16 cellular contexts compared by ENCODE assay signal in the genomic region with DNA sequence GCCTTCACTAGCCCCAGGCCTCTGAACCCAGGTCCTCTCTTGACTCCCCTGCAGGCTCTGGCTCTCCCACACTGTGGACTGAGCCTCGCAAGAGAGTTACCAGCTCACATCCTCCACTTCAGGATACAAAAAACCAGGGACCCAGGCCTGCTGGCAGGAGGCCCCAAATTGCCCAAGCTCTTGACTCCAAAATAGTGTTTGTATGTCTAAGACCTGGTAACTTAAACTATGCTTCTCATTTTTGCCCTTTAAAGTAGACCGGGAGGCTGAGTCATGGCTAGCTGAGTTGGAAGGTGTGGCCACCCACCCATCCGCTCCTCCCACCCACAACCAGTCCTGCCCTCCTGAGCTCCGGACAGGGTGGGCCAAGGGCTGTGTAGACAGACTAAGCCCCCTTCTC.
A peak's percentile ranks its signal among the peaks of the same experiment; 100 is the strongest.
DNase-seq lines count a peak whose midpoint lies in the region; ATAC-seq, FAIRE-seq and TF ChIP-seq lines count a peak whose summit lies in the region.
"Had no signal": no experiment of that assay in that cellular context is flagged by ENCODE, and none has a peak within 500 bp of the region (broad histone marks: within the 10 kb centered on the region; RNA-seq: fewer than 3 reads in every experiment).

No MANE protein-coding gene starts in this region.

- FAIRE-seq in HepG2 (lab: Jason Lieb, UNC) = no peak
- FAIRE-seq: TTC549 had no signal

- intact Hi-C loops in HepG2 (cut with micrococcal nuclease; ENCODE audit: unreplicated experiment) = no loop called here
- intact Hi-C loops in right lobe of liver (cut with DNase I) = no loop called here
- intact Hi-C loops in OCI-LY7 (cut with micrococcal nuclease; ENCODE audit: unreplicated experiment) = no loop called here

- CTCF ChIA-PET in HepG2 (lab: Yijun Ruan, JAX; ENCODE audit: low intra/inter-chr PET ratio, low total read pairs) (no interaction called here), OCI-LY7 (lab: Charles Lee; ENCODE audit: unreplicated experiment) (no interaction called here)

- no peak overlapping the region for H3K9ac ChIP-seq in HepG2 (ENCODE audit: insufficient read depth, low read depth, low read length)
- H3K9ac ChIP-seq: parathyroid adenoma had no signal

- POLR2A ChIA-PET in HepG2 (lab: Yijun Ruan, JAX) = interaction anchor here (0.6 kb wide), 1 partner anchor 74 kb away, joined by 3 read pairs; no protein-coding TSS in a partner anchor
- POLR2A ChIA-PET in OCI-LY7 (lab: Charles Lee) = interaction anchor here (0.6 kb wide), 1 partner anchor 523 kb away, joined by 3 read pairs; no protein-coding TSS in a partner anchor

- H3K9me3 ChIP-seq in HepG2 (ENCODE audit: low read length) (no peaks in the 10 kb centered on the region), right lobe of liver (no peaks in the 10 kb centered on the region), OCI-LY7 (ENCODE audit: low read length) (no peaks in the 10 kb centered on the region)
- H3K9me3 ChIP-seq: thoracic aorta had no signal

- no peak for DNase-seq in HepG2 (ENCODE audit: low spot score)
- no peak for DNase-seq in right lobe of liver
- peak; percentile 27 for DNase-seq in T1000 (lab: John Stamatoyannopoulos, UW)
- DNase-seq in fibroblast of the aortic adventitia (ENCODE audit: low read depth) = peak; percentile 74
- DNase-seq in NCI-H1105 treated with DMSO at 0.1 percent for 48 hours (lab: John Stamatoyannopoulos, UW) = no peak
- DNase-seq in OCI-LY7 (ENCODE audit: low spot score) = no peak
- no peak for DNase-seq in NCI-H2171 (lab: John Stamatoyannopoulos, UW)
- DNase-seq: activated naive CD4-positive, alpha-beta T cell treated with anti-CD3 and anti-CD28 coated beads, Interleukin-2, amount 10 ng/mL, durations not matched to agents 7 days and 5 days; DMS 273 treated with DMSO at 0.1 percent for 48 hours; NCI-H1694; SHP77; stimulated activated CD4-positive, alpha-beta T cell treated with anti-CD3 and anti-CD28 coated beads, Interleukin-15, amount 100 ng/mL, for 24 hours had no signal

- ATAC-seq in HepG2 (peak; percentile 41), right lobe of liver (no peak), GM18870 (IDR thresholded peaks at IDR 0.05; ENCODE audit: unreplicated experiment) (no peak)

- TF ChIP-seq EP300 in HepG2 (IDR thresholded peaks at IDR 0.05; ENCODE audit: low read depth in 2 of 2, low read length in 2 of 2) (no peak), HepG2 (CRISPR knock-in tag; IDR thresholded peaks at IDR 0.05; ENCODE audit: borderline replicate concordance) (no peak)

- H2AFZ ChIP-seq in HepG2 (ENCODE audit: low read length) (no peak overlapping the region), OCI-LY7 (ENCODE audit: low read length) (no peak overlapping the region)
- H2AFZ ChIP-seq: parathyroid adenoma had no signal

- H3K4me3 ChIP-seq in HepG2 (replicated peaks in 1 of 3; ENCODE audit: insufficient read depth in 1 of 3, low read depth in 2 of 3, low read length in 3 of 3) (no peak overlapping the region), right lobe of liver (no peak overlapping the region), fibroblast of the aortic adventitia (ENCODE audit: low read depth, low read length) (no peak overlapping the region), OCI-LY7 (ENCODE audit: low read depth, low read length, poor library complexity, severe bottlenecking) (no peak overlapping the region)
- H3K4me3 ChIP-seq: thoracic aorta had no signal

- in situ Hi-C loops in HepG2 (cut with HindIII; ENCODE audit: extremely low pct_ligation_motif_present, low pct_unique_long_range_greater_than_20kb) = no loop called here

- H4K20me1 ChIP-seq in HepG2 (ENCODE audit: insufficient read depth, low read length) = no peaks in the 10 kb centered on the region
- H4K20me1 ChIP-seq in OCI-LY7 (ENCODE audit: insufficient read depth, low read length) = no peaks in the 10 kb centered on the region

- BruUV-seq in HepG2 (replicated peaks; lab: Mats Ljungman, UMichigan) = no TSS peak
- no TSS peak for BruUV-seq in OCI-LY7 (replicated peaks; lab: Mats Ljungman, UMichigan)

- H3K27me3 ChIP-seq in HepG2 (ENCODE audit: control insufficient read depth in 1 of 2, insufficient read depth in 2 of 2, low read length in 2 of 2) (no peaks in the 10 kb centered on the region), right lobe of liver (no peaks in the 10 kb centered on the region)

- 85% methylated on average over 4 of the region's 4 CpGs for WGBS in HepG2 (ENCODE audit: low lambda C conversion rate)
- 69% methylated on average over 2 of the region's 4 CpGs for WGBS in right lobe of liver (ENCODE audit: insufficient coverage, low coverage, low lambda C conversion rate, missing lambda C conversion rate)

- no peak for TF ChIP-seq RAD21 in HepG2 (CRISPR knock-in tag; IDR thresholded peaks at IDR 0.05)

- H3K4me2 ChIP-seq in HepG2 (ENCODE audit: low read depth, low read length) = no peak overlapping the region
- no peak overlapping the region for H3K4me2 ChIP-seq in OCI-LY7 (ENCODE audit: low read length)

- TF ChIP-seq CTCF in HepG2 (CRISPR knock-in tag; IDR thresholded peaks at IDR 0.05) = no peak
- TF ChIP-seq CTCF in right lobe of liver (IDR thresholded peaks at IDR 0.05) = no peak
- TF ChIP-seq CTCF in fibroblast of the aortic adventitia (IDR thresholded peaks at IDR 0.05; ENCODE audit: insufficient read depth, low read length) = no peak
- no peak for TF ChIP-seq CTCF in OCI-LY7 (conservative IDR thresholded peaks at IDR 0.05; ENCODE audit: low read length)

- H3K36me3 ChIP-seq in HepG2 (replicated peaks in 1 of 2; ENCODE audit: control insufficient read depth in 1 of 2, insufficient read depth in 2 of 2, low read length in 2 of 2) (no peaks in the 10 kb centered on the region), right lobe of liver (no peaks in the 10 kb centered on the region), OCI-LY7 (ENCODE audit: insufficient read depth, low read length) (no peaks in the 10 kb centered on the region)
- H3K36me3 ChIP-seq: thoracic aorta had no signal

- H3K79me2 ChIP-seq in HepG2 (ENCODE audit: insufficient read depth, low read length) (no peaks in the 10 kb centered on the region), OCI-LY7 (ENCODE audit: insufficient read depth, low read depth, low read length) (no peaks in the 10 kb centered on the region)
- H3K79me2 ChIP-seq: parathyroid adenoma had no signal

- no peak for TF ChIP-seq POLR2A in HepG2 (IDR thresholded peaks at IDR 0.05; ENCODE audit: insufficient read depth in 1 of 2, low read depth in 2 of 2, low read length in 2 of 2)
- no peak for TF ChIP-seq POLR2A in right lobe of liver (IDR thresholded peaks at IDR 0.05)

- H3K9me2 ChIP-seq in OCI-LY7 (ENCODE audit: insufficient read depth, low read length) = no peaks in the 10 kb centered on the region

- H3K27ac ChIP-seq in HepG2 (ENCODE audit: extremely low read length, insufficient read depth, low read length) (no peak overlapping the region), right lobe of liver (no peak overlapping the region), OCI-LY7 (ENCODE audit: low read depth, low read length, poor library complexity, severe bottlenecking) (no peak overlapping the region)
- H3K27ac ChIP-seq: parathyroid adenoma, thoracic aorta had no signal

- peaks cover 10% of the 10 kb centered on the region for H3K4me1 ChIP-seq in HepG2 (ENCODE audit: insufficient read depth, low read length)
- H3K4me1 ChIP-seq in right lobe of liver = no peaks in the 10 kb centered on the region
- H3K4me1 ChIP-seq in OCI-LY7 (ENCODE audit: insufficient read depth, low read length, poor library complexity, severe bottlenecking) = no peaks in the 10 kb centered on the region

TF ChIP-seq in HepG2, 621 proteins besides CTCF, POLR2A, EP300 and RAD21:
- TF ChIP-seq ZNF276 (CRISPR knock-in tag; IDR thresholded peaks at IDR 0.05; ENCODE audit: low read depth) (no peak), GLI4 (CRISPR knock-in tag; IDR thresholded peaks at IDR 0.05; ENCODE audit: borderline replicate concordance) (no peak), ZNF687 (CRISPR knock-in tag; IDR thresholded peaks at IDR 0.05) (peak; percentile 45), CEBPG (CRISPR knock-in tag; IDR thresholded peaks at IDR 0.05) (no peak)

Comparison
In these comparisons a context has a peak if more than half of its experiments do, and no peak if none do; other contexts are left out.
1. DNase-seq: peak in T1000 (single experiment) and fibroblast of the aortic adventitia (single experiment); none in HepG2 (single experiment), right lobe of liver (0 of 3), NCI-H1105 treated with DMSO at 0.1 percent for 48 hours (single experiment), OCI-LY7 (single experiment) and NCI-H2171 (single experiment).